Comparison of ENCODE assay signal across 8 cellular contexts in the genomic region with DNA sequence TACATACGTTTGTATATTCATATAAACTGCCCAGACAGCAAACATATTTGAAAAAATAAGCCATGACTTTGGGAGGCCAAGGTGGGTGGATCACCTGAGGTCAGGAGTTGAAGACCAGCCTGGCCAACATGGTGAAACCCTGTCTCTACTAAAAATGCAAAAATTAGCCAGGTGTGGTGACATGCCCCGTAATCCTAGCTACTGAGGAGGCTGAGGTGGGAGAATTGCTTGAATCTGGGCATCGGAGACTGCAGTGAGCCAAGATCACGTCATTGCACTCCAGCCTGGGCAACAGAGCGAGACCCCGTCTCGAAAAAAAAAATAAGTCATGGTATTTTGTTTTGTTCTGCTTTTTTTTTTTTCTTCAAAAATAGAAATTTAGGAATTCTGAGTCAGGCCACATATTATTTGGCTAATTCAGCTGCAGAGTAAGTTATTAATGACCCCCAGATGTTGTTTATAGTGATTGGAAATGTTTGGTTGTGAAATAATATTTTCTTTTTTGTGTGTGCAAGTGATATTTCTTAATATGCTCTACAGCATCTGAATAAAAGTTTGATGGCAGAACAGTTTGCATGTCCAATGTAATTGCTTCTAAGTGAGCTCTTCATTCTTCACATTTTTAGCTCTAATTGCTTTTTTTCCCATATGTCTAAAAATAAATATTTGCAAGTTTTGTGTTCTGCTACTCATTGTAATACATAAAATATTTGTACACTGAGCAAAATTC.
A peak's percentile ranks its signal among the peaks of the same experiment; 100 is the strongest.
DNase-seq lines count a peak whose midpoint lies in the region; ATAC-seq and TF ChIP-seq lines count a peak whose summit lies in the region.
"Had no signal": no experiment of that assay in that cellular context is flagged by ENCODE, and none has a peak within 500 bp of the region (broad histone marks: within the 10 kb centered on the region; RNA-seq: fewer than 3 reads in every experiment).

No MANE protein-coding gene starts in this region.

- H3K27ac ChIP-seq in stomach smooth muscle (ENCODE audit: low read length), result peak overlapping the region; percentile 25
- H3K27ac ChIP-seq in thyroid gland, result no peak overlapping the region
- H3K27ac ChIP-seq in neural progenitor cell, result no peak overlapping the region

- H3K9ac ChIP-seq in stomach smooth muscle (ENCODE audit: low read length in 2 of 2) (no peak overlapping the region), neural progenitor cell (no peak overlapping the region)

- peaks cover 21% of the 10 kb centered on the region for H3K4me1 ChIP-seq in stomach smooth muscle (ENCODE audit: control insufficient read depth, insufficient read depth, low read length)
- H3K4me1 ChIP-seq in thyroid gland, result no peaks in the 10 kb centered on the region
- H3K4me1 ChIP-seq in neural progenitor cell, result peaks cover 31% of the 10 kb centered on the region

- H3K27ac Mint-ChIP-seq in chondrocyte (ENCODE audit: unreplicated experiment) (peak overlapping the region; percentile 74), neural progenitor cell (no peak overlapping the region)

- no peak overlapping the region for H2AFZ ChIP-seq in neural progenitor cell (replicated peaks)

- H3F3A ChIP-seq in neural progenitor cell (ENCODE audit: low read depth), result peaks cover 9% of the 10 kb centered on the region

- H3K9me3 Mint-ChIP-seq in chondrocyte (ENCODE audit: low read depth) (no peaks in the 10 kb centered on the region), neural progenitor cell (no peaks in the 10 kb centered on the region)

- H3K4me3 ChIP-seq in stomach smooth muscle (ENCODE audit: low read length in 2 of 2), result no peak overlapping the region
- H3K4me3 ChIP-seq in thyroid gland (replicated peaks in 1 of 3), result no peak overlapping the region
- H3K4me3 ChIP-seq in neural progenitor cell, result no peak overlapping the region
- H3K4me3 ChIP-seq: lung had no signal

- peak; percentile 33 for ATAC-seq in GM18909 (IDR thresholded peaks at IDR 0.05; ENCODE audit: poor library complexity, unreplicated experiment)
- peak; percentile 28 for ATAC-seq in HG02852 (IDR thresholded peaks at IDR 0.05; ENCODE audit: unreplicated experiment)

- H3K36me3 Mint-ChIP-seq in chondrocyte (ENCODE audit: low read depth) (peaks cover 4% of the 10 kb centered on the region), neural progenitor cell (peaks cover 2% of the 10 kb centered on the region)

- H3K27me3 Mint-ChIP-seq in chondrocyte (ENCODE audit: low read depth), result no peaks in the 10 kb centered on the region
- H3K27me3 Mint-ChIP-seq in neural progenitor cell (ENCODE audit: insufficient read depth, low read depth), result no peaks in the 10 kb centered on the region

- intact Hi-C loops in thyroid gland (cut with DNase I), result no loop called here

- no peaks in the 10 kb centered on the region for H3K36me3 ChIP-seq in stomach smooth muscle (ENCODE audit: control insufficient read depth in 2 of 2, insufficient read depth in 2 of 2, low read length in 2 of 2)
- no peaks in the 10 kb centered on the region for H3K36me3 ChIP-seq in thyroid gland
- no peaks in the 10 kb centered on the region for H3K36me3 ChIP-seq in neural progenitor cell

- H3K4me1 Mint-ChIP-seq in chondrocyte (ENCODE audit: low read depth) (peaks cover 63% of the 10 kb centered on the region), neural progenitor cell (peaks cover 19% of the 10 kb centered on the region)

- no peaks in the 10 kb centered on the region for H3K27me3 ChIP-seq in stomach smooth muscle (ENCODE audit: control insufficient read depth in 1 of 2, insufficient read depth in 2 of 2, low read length in 2 of 2)
- no peaks in the 10 kb centered on the region for H3K27me3 ChIP-seq in thyroid gland
- H3K27me3 ChIP-seq in neural progenitor cell, result no peaks in the 10 kb centered on the region

- no peaks in the 10 kb centered on the region for H4K20me1 ChIP-seq in neural progenitor cell (ENCODE audit: low read depth)

- no peaks in the 10 kb centered on the region for H3K79me2 ChIP-seq in neural progenitor cell (ENCODE audit: low read depth)

- H3K9me3 ChIP-seq in stomach smooth muscle (ENCODE audit: control insufficient read depth in 2 of 2, low read length in 2 of 2) (no peaks in the 10 kb centered on the region), thyroid gland (no peaks in the 10 kb centered on the region), neural progenitor cell (ENCODE audit: low read depth) (no peaks in the 10 kb centered on the region)

- 79 to 81% methylated on average over 7 of the region's 7 CpGs for WGBS in thyroid gland, 2 donors

- TF ChIP-seq POLR2A in thyroid gland (IDR thresholded peaks at IDR 0.05), result no peak

- H3K4me2 ChIP-seq in neural progenitor cell, result no peak overlapping the region

- no peak for TF ChIP-seq CTCF in chondrocyte (IDR thresholded peaks at IDR 0.05)
- no peak for TF ChIP-seq CTCF in thyroid gland (IDR thresholded peaks at IDR 0.05)
- TF ChIP-seq CTCF in neural progenitor cell (IDR thresholded peaks at IDR 0.05), result no peak

- DNase-seq in chondrocyte (ENCODE audit: low spot score) (no peak), thyroid gland (no peak), neural progenitor cell (ENCODE audit: low spot score) (no peak), DMS 273 treated with DMSO at 0.1 percent for 48 hours (lab: John Stamatoyannopoulos, UW) (no peak)

- H3K4me3 Mint-ChIP-seq in chondrocyte (ENCODE audit: unreplicated experiment), result no peak overlapping the region
- H3K4me3 Mint-ChIP-seq in neural progenitor cell, result no peak overlapping the region
